Comparison of ENCODE assay signal across 9 cellular contexts in genomic region chr12:90253674-90254181, GRCh38.
DNase-seq lines count a peak whose midpoint lies in the region; ATAC-seq and TF ChIP-seq lines count a peak whose summit lies in the region.
"Had no signal": no experiment of that assay in that cellular context is flagged by ENCODE, and none has a peak within 500 bp of the region (broad histone marks: within the 10 kb centered on the region; RNA-seq: fewer than 3 reads in every experiment).

No MANE protein-coding gene starts in this region.

- peak overlapping the region in 3 of 7 donors; percentile 19 to 38 (median 37) for H3K4me3 Mint-ChIP-seq in CD8-positive, alpha-beta memory T cell
- H3K4me3 Mint-ChIP-seq in activated T-cell treated with anti-CD3 and anti-CD28 coated beads, Interleukin-2, amount 50 U/mL, for 24 hours: no peak overlapping the region
- H3K4me3 Mint-ChIP-seq: T-helper 1 cell treated with Interleukin-12 subunit alpha and Interleukin-12 subunit beta and Interleukin-4 antibody, amounts not matched to agents 30 μg/mL and 1 μg/mL, for 36 hours had no signal

- peak overlapping the region in 2 of 8 donors; percentile 35 to 39 for H3K27ac Mint-ChIP-seq in CD8-positive, alpha-beta memory T cell
- no peak overlapping the region for H3K27ac Mint-ChIP-seq in activated T-cell treated with anti-CD3 and anti-CD28 coated beads, Interleukin-2, amount 50 U/mL, for 24 hours
- H3K27ac Mint-ChIP-seq: T-helper 1 cell treated with Interleukin-12 subunit alpha and Interleukin-12 subunit beta and Interleukin-4 antibody, amounts not matched to agents 30 μg/mL and 1 μg/mL, for 36 hours had no signal

- DNase-seq in CD8-positive, alpha-beta memory T cell: peak in 4 of 5 donors; percentile 0 to 46 (median 17)
- peak; percentile 12 for DNase-seq in NCI-H774 (lab: John Stamatoyannopoulos, UW)
- DNase-seq in activated T-cell treated with anti-CD3 and anti-CD28 coated beads, Interleukin-2, amount 50 U/mL, for 24 hours: peak; percentile 45
- DNase-seq in foreskin fibroblast: peak; percentile 95 to 96
- DNase-seq in pulmonary artery endothelial cell (ENCODE audit: low read depth, low spot score): peak; percentile 50
- DNase-seq in COLO829 (ENCODE audit: low spot score): no peak

- no peaks in the 10 kb centered on the region for H3K27me3 ChIP-seq in CD8-positive, alpha-beta memory T cell (ENCODE audit: insufficient read depth, low read length, poor library complexity, severe bottlenecking)

- no peak overlapping the region for H3K4me3 ChIP-seq in CD8-positive, alpha-beta memory T cell (ENCODE audit: low read length)
- no peak overlapping the region for H3K4me3 ChIP-seq in foreskin fibroblast (ENCODE audit: low read depth in 1 of 2, low read length in 2 of 2)

- no peaks in the 10 kb centered on the region for H3K36me3 ChIP-seq in CD8-positive, alpha-beta memory T cell (ENCODE audit: insufficient read depth, low read length)

- H3K4me1 ChIP-seq in CD8-positive, alpha-beta memory T cell (ENCODE audit: insufficient read depth, low read length): peaks cover 8% of the 10 kb centered on the region

- no peak overlapping the region for H3K27ac ChIP-seq in CD8-positive, alpha-beta memory T cell (ENCODE audit: low read depth, low read length)

- peaks cover 11 to 14% (median 12%) of the 10 kb centered on the region in 3 donors for H3K4me1 Mint-ChIP-seq in CD8-positive, alpha-beta memory T cell
- H3K4me1 Mint-ChIP-seq in activated T-cell treated with anti-CD3 and anti-CD28 coated beads, Interleukin-2, amount 50 U/mL, for 24 hours (ENCODE audit: low read depth): peaks cover 14% of the 10 kb centered on the region

- peak; percentile 32 for TF ChIP-seq CTCF in foreskin fibroblast (IDR thresholded peaks at IDR 0.05; ENCODE audit: low read depth, low read length)

- no peaks in the 10 kb centered on the region for H3K9me3 ChIP-seq in CD8-positive, alpha-beta memory T cell (ENCODE audit: low read length)

- no peaks in the 10 kb centered on the region for H3K27me3 Mint-ChIP-seq in CD8-positive, alpha-beta memory T cell
- H3K27me3 Mint-ChIP-seq in activated T-cell treated with anti-CD3 and anti-CD28 coated beads, Interleukin-2, amount 50 U/mL, for 24 hours: no peaks in the 10 kb centered on the region

- H3K9me3 Mint-ChIP-seq in CD8-positive, alpha-beta memory T cell: no peaks in the 10 kb centered on the region
- no peaks in the 10 kb centered on the region for H3K9me3 Mint-ChIP-seq in activated T-cell treated with anti-CD3 and anti-CD28 coated beads, Interleukin-2, amount 50 U/mL, for 24 hours
- H3K9me3 Mint-ChIP-seq: T-helper 1 cell treated with Interleukin-12 subunit alpha and Interleukin-12 subunit beta and Interleukin-4 antibody, amounts not matched to agents 30 μg/mL and 1 μg/mL, for 36 hours had no signal

- no peaks in the 10 kb centered on the region for H3K36me3 Mint-ChIP-seq in CD8-positive, alpha-beta memory T cell
- H3K36me3 Mint-ChIP-seq in activated T-cell treated with anti-CD3 and anti-CD28 coated beads, Interleukin-2, amount 50 U/mL, for 24 hours (ENCODE audit: low read depth): no peaks in the 10 kb centered on the region

- ATAC-seq in GM19023 (IDR thresholded peaks at IDR 0.05; ENCODE audit: unreplicated experiment) (peak; percentile 99), HG03095 (IDR thresholded peaks at IDR 0.05; ENCODE audit: unreplicated experiment) (peak; percentile 100)

- POLR2A ChIA-PET in CD8-positive, alpha-beta memory T cell (lab: Charles Lee): no interaction called here

- CTCF ChIA-PET in CD8-positive, alpha-beta memory T cell (lab: Charles Lee): no interaction called here
